Comparison of ENCODE assay signal across 23 cellular contexts in the genomic region with DNA sequence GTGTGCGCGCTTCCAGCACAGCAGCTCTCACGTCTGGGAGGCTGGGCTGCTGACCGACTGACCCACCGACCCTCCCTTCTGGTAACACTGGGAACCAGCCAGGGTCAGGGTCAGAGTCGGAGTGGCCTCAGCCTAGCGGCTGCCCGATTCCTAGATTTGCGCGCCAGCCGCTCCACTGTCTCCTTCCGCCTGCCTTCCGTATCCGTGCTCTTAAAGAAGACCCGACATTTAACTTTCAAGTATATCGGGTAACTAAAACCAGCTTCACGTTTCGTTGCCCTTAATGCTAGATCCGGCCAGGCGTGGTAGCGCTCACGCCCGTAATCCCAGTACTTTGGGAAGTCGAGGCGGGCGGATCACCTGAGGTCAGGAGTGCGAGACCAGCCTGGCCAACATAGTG. TPM values are rescaled to one million over a fixed set of nuclear protein-coding genes. Genes with fewer than 3 reads are reported as not detected.
DNase-seq lines count a peak whose midpoint lies in the region; ATAC-seq and TF ChIP-seq lines count a peak whose summit lies in the region.
"Had no signal": no experiment of that assay in that cellular context is flagged by ENCODE, and none has a peak within 500 bp of the region (broad histone marks: within the 10 kb centered on the region; RNA-seq: fewer than 3 reads in every experiment).

No MANE protein-coding gene starts in this region.

- H3K4me3 ChIP-seq in H7 (ENCODE audit: insufficient read depth, low read depth, low read length) (peak overlapping the region; percentile 25; the same call in 1 of the 2 replicates), choroid plexus epithelial cell (ENCODE audit: low read depth, low read length) (peak overlapping the region; percentile 33)
- H3K4me3 ChIP-seq: BLaER1, GM23248, HAP-1 had no signal

- H3K36me3 ChIP-seq in H7 (replicated peaks; ENCODE audit: control insufficient read depth, insufficient read depth, low read length) = no peaks in the 10 kb centered on the region
- H3K36me3 ChIP-seq: BLaER1, HAP-1 had no signal

- no peaks in the 10 kb centered on the region; the same call in none of the 2 replicates for H3K27me3 ChIP-seq in H7 (ENCODE audit: control insufficient read depth, insufficient read depth, low read length)
- H3K27me3 ChIP-seq: BLaER1 had no signal

- ATAC-seq in left colon (peak; percentile 21), sciatic nerve (no peak), HG02678 (IDR thresholded peaks at IDR 0.05; ENCODE audit: unreplicated experiment) (no peak)
- ATAC-seq: Panc1 had no signal

- intact Hi-C loops in left colon (cut with DNase I, micrococcal nuclease) = no loop called here
- intact Hi-C loops in sciatic nerve (cut with DNase I) = no loop called here

- no peak for TF ChIP-seq CTCF in choroid plexus epithelial cell (conservative IDR thresholded peaks at IDR 0.05; ENCODE audit: low read depth, low read length)

- DNase-seq in H7 (no peak), choroid plexus epithelial cell (ENCODE audit: low read depth) (no peak), left colon (no peak), sciatic nerve (ENCODE audit: low spot score) (peak; percentile 49), NCI-H2081 treated with DMSO at 0.1 percent for 48 hours (lab: John Stamatoyannopoulos, UW) (no peak), T1000 (lab: John Stamatoyannopoulos, UW) (no peak)
- DNase-seq: CD4-positive, CD25-positive, alpha-beta regulatory T cell; DMS153; DND-41; GM23248; HFFc6; IMR-90; NCI-H1092 treated with DMSO at 0.1 percent for 48 hours; NCI-H1436 treated with DMSO at 0.1 percent for 48 hours; NCI-H1930; NCI-H446 treated with DMSO at 0.1 percent for 48 hours; NCI-H526 treated with DMSO at 0.1 percent for 48 hours; SHP77 had no signal

RNA-seq across cellular contexts. Expression of a gene that starts 41.1 kb away (rescaled TPM):
- total RNA-seq in H7 (2014; rRNA removed; shearing (Covaris generic)) = 0.17 and 0.74 TPM in 2 replicates
- 1 to 10 TPM; 3.2 to 6.4 TPM for total RNA-seq in left colon
- total RNA-seq in sciatic nerve = 9.6 TPM
- total RNA-seq: CD4-positive, CD25-positive, alpha-beta regulatory T cell; SK-MEL-5 had no signal
